In the genomic region with DNA sequence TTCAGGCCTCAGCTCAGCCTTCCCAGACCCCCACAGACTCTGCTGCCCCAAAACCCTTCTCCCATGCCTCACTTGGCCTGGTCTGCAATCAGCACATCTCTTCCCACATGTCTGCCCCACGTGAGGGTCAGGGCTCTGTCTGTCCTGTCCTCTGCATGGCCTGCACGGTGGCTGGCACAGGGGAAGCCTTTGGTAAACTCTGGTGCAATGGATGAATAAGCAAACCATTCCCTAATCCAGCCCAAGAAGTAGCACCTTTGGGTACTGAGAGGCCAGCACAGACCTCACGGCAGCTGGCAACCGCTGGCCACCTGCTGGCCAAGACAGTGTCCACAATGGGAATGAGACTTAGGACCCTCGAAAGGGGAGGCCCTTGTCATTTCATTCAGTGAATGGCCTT, we compare ENCODE assay signal across 1 cellular context.
TF ChIP-seq lines count a peak whose summit lies in the region.

No MANE protein-coding gene starts in this region.

TF ChIP-seq in GM23338, 12 proteins besides CTCF, POLR2A, EP300 and RAD21 (continued from another document):
- TF ChIP-seq NANOG (IDR thresholded peaks at IDR 0.05; ENCODE audit: borderline replicate concordance) (no peak), EZH2phosphoT487 (IDR thresholded peaks at IDR 0.05; ENCODE audit: unreplicated experiment) (no peak), ZNF331 (CRISPR knock-in tag; IDR thresholded peaks at IDR 0.05; ENCODE audit: low read depth) (no peak)
- TF ChIP-seq, protein P1, sequence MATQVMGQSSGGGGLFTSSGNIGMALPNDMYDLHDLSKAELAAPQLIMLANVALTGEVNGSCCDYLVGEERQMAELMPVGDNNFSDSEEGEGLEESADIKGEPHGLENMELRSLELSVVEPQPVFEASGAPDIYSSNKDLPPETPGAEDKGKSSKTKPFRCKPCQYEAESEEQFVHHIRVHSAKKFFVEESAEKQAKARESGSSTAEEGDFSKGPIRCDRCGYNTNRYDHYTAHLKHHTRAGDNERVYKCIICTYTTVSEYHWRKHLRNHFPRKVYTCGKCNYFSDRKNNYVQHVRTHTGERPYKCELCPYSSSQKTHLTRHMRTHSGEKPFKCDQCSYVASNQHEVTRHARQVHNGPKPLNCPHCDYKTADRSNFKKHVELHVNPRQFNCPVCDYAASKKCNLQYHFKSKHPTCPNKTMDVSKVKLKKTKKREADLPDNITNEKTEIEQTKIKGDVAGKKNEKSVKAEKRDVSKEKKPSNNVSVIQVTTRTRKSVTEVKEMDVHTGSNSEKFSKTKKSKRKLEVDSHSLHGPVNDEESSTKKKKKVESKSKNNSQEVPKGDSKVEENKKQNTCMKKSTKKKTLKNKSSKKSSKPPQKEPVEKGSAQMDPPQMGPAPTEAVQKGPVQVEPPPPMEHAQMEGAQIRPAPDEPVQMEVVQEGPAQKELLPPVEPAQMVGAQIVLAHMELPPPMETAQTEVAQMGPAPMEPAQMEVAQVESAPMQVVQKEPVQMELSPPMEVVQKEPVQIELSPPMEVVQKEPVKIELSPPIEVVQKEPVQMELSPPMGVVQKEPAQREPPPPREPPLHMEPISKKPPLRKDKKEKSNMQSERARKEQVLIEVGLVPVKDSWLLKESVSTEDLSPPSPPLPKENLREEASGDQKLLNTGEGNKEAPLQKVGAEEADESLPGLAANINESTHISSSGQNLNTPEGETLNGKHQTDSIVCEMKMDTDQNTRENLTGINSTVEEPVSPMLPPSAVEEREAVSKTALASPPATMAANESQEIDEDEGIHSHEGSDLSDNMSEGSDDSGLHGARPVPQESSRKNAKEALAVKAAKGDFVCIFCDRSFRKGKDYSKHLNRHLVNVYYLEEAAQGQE (IDR thresholded peaks at IDR 0.05; ENCODE audit: unreplicated experiment), result no peak
- TF ChIP-seq, protein P2, sequence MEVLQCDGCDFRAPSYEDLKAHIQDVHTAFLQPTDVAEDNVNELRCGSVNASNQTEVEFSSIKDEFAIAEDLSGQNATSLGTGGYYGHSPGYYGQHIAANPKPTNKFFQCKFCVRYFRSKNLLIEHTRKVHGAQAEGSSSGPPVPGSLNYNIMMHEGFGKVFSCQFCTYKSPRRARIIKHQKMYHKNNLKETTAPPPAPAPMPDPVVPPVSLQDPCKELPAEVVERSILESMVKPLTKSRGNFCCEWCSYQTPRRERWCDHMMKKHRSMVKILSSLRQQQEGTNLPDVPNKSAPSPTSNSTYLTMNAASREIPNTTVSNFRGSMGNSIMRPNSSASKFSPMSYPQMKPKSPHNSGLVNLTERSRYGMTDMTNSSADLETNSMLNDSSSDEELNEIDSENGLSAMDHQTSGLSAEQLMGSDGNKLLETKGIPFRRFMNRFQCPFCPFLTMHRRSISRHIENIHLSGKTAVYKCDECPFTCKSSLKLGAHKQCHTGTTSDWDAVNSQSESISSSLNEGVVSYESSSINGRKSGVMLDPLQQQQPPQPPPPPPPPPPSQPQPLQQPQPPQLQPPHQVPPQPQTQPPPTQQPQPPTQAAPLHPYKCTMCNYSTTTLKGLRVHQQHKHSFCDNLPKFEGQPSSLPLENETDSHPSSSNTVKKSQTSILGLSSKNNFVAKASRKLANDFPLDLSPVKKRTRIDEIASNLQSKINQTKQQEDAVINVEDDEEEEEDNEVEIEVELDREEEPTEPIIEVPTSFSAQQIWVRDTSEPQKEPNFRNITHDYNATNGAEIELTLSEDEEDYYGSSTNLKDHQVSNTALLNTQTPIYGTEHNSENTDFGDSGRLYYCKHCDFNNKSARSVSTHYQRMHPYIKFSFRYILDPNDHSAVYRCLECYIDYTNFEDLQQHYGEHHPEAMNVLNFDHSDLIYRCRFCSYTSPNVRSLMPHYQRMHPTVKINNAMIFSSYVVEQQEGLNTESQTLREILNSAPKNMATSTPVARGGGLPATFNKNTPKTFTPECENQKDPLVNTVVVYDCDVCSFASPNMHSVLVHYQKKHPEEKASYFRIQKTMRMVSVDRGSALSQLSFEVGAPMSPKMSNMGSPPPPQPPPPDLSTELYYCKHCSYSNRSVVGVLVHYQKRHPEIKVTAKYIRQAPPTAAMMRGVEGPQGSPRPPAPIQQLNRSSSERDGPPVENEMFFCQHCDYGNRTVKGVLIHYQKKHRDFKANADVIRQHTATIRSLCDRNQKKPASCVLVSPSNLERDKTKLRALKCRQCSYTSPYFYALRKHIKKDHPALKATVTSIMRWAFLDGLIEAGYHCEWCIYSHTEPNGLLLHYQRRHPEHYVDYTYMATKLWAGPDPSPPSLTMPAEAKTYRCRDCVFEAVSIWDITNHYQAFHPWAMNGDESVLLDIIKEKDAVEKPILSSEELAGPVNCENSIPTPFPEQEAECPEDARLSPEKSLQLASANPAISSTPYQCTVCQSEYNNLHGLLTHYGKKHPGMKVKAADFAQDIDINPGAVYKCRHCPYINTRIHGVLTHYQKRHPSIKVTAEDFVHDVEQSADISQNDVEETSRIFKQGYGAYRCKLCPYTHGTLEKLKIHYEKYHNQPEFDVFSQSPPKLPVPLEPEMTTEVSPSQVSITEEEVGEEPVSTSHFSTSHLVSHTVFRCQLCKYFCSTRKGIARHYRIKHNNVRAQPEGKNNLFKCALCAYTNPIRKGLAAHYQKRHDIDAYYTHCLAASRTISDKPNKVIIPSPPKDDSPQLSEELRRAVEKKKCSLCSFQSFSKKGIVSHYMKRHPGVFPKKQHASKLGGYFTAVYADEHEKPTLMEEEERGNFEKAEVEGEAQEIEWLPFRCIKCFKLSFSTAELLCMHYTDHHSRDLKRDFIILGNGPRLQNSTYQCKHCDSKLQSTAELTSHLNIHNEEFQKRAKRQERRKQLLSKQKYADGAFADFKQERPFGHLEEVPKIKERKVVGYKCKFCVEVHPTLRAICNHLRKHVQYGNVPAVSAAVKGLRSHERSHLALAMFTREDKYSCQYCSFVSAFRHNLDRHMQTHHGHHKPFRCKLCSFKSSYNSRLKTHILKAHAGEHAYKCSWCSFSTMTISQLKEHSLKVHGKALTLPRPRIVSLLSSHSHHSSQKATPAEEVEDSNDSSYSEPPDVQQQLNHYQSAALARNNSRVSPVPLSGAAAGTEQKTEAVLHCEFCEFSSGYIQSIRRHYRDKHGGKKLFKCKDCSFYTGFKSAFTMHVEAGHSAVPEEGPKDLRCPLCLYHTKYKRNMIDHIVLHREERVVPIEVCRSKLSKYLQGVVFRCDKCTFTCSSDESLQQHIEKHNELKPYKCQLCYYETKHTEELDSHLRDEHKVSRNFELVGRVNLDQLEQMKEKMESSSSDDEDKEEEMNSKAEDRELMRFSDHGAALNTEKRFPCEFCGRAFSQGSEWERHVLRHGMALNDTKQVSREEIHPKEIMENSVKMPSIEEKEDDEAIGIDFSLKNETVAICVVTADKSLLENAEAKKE (CRISPR knock-in tag; IDR thresholded peaks at IDR 0.05), result no peak
